Comparison of ENCODE assay signal across 14 cellular contexts in genomic region chr10:30045961-30046360, GRCh38. TPM values are rescaled to one million over a fixed set of nuclear protein-coding genes. Genes with fewer than 3 reads are reported as not detected.
DNase-seq lines count a peak whose midpoint lies in the region; ATAC-seq and TF ChIP-seq lines count a peak whose summit lies in the region.
"Had no signal": no experiment of that assay in that cellular context is flagged by ENCODE, and none has a peak within 500 bp of the region (broad histone marks: within the 10 kb centered on the region; RNA-seq: fewer than 3 reads in every experiment).

No MANE protein-coding gene starts in this region.

- no peaks in the 10 kb centered on the region for H3K36me3 ChIP-seq in Loucy (ENCODE audit: insufficient read depth, low read length)

- H3K9me3 ChIP-seq in Loucy (ENCODE audit: insufficient read depth, low read depth, low read length) = no peaks in the 10 kb centered on the region

- H3K27ac Mint-ChIP-seq in WTC11 (peak overlapping the region; percentile 13; the same call in 1 of the 2 replicates), endothelial cell (ENCODE audit: unreplicated experiment) (peak overlapping the region; percentile 81), MCF 10A (ENCODE audit: low read depth, unreplicated experiment) (no peak overlapping the region)
- H3K27ac Mint-ChIP-seq: B cell; CD8-positive, alpha-beta T cell had no signal

- no TSS peak for BruUV-seq in MCF 10A (replicated peaks; lab: Mats Ljungman, UMichigan)

- H3K9me3 Mint-ChIP-seq in WTC11 (no peaks in the 10 kb centered on the region), endothelial cell (ENCODE audit: unreplicated experiment) (no peaks in the 10 kb centered on the region), MCF 10A (ENCODE audit: unreplicated experiment) (no peaks in the 10 kb centered on the region)
- H3K9me3 Mint-ChIP-seq: CD8-positive, alpha-beta T cell had no signal

- intact Hi-C loops in MCF 10A (cut with micrococcal nuclease) = no loop called here

- TF ChIP-seq CTCF in Loucy (conservative IDR thresholded peaks at IDR 0.05; ENCODE audit: low read length) (no peak), WTC11 (IDR thresholded peaks at IDR 0.05) (no peak), endothelial cell (IDR thresholded peaks at IDR 0.05; ENCODE audit: unreplicated experiment) (no peak), MCF 10A (IDR thresholded peaks at IDR 0.05; ENCODE audit: unreplicated experiment) (no peak)

- peak; percentile 22 for DNase-seq in DMS153 treated with DMSO at 0.1 percent for 48 hours (lab: John Stamatoyannopoulos, UW; ENCODE audit: unreplicated experiment)
- no peak for DNase-seq in WTC11 (ENCODE audit: low spot score)
- DNase-seq in endothelial cell (ENCODE audit: low spot score) = no peak
- DNase-seq in NCI-H345 (lab: John Stamatoyannopoulos, UW) = no peak
- DNase-seq in MCF 10A (ENCODE audit: unreplicated experiment) = no peak
- DNase-seq in occipital lobe (lab: John Stamatoyannopoulos, UW) = no peak
- DNase-seq: CD8-positive, alpha-beta T cell; COR-L47; DMS53; GF-D8; GM23248 had no signal

- peak overlapping the region; percentile 38 for H3K4me2 ChIP-seq in Loucy (ENCODE audit: low read depth, low read length, poor library complexity, severe bottlenecking)

- no peak overlapping the region for H3K9ac ChIP-seq in Loucy (ENCODE audit: low read depth, low read length, poor library complexity, severe bottlenecking)
- H3K9ac ChIP-seq: GM23248 had no signal

- no peak overlapping the region for H2AFZ ChIP-seq in Loucy (ENCODE audit: low read length)
- H2AFZ ChIP-seq: GM23248 had no signal

- no peaks in the 10 kb centered on the region for H4K20me1 ChIP-seq in Loucy (ENCODE audit: insufficient read depth, low read length, poor library complexity, severe bottlenecking)

- H3K27me3 ChIP-seq in Loucy (ENCODE audit: insufficient read depth, low read length, poor library complexity, severe bottlenecking) = no peaks in the 10 kb centered on the region

- H3K79me2 ChIP-seq in Loucy (ENCODE audit: insufficient read depth, low read length) = 0 out of 2 replicates have a peak, but pooled peaks cover 10% of the 10 kb centered on the region

- peaks cover 75% of the 10 kb centered on the region for H3K4me1 ChIP-seq in Loucy (ENCODE audit: insufficient read depth, low read length, poor library complexity, severe bottlenecking)

- POLR2A ChIA-PET in WTC11 (lab: Charles Lee) = no interaction called here
- POLR2A ChIA-PET in MCF 10A (lab: Yijun Ruan, JAX) = no interaction called here

- no peak for ATAC-seq in WTC11
- ATAC-seq in HG02970 (IDR thresholded peaks at IDR 0.05; ENCODE audit: low FRiP score, unreplicated experiment) = no peak
- ATAC-seq: CD8-positive, alpha-beta T cell had no signal

- H3K4me1 Mint-ChIP-seq in WTC11 (peaks cover 32% of the 10 kb centered on the region), endothelial cell (ENCODE audit: unreplicated experiment) (peaks cover 93% of the 10 kb centered on the region), MCF 10A (ENCODE audit: insufficient read depth, unreplicated experiment) (no peaks in the 10 kb centered on the region)

- no peaks in the 10 kb centered on the region for H3K9me2 ChIP-seq in Loucy (replicated peaks; ENCODE audit: low read depth, low read length)

- CTCF ChIA-PET in WTC11 (lab: Charles Lee) (no interaction called here), MCF 10A (lab: Yijun Ruan, JAX) (interaction anchor here (0.6 kb wide), 1 partner anchor 9 kb away, joined by 3 read pairs; no protein-coding TSS in a partner anchor)

- no peaks in the 10 kb centered on the region for H3K27me3 Mint-ChIP-seq in WTC11 (ENCODE audit: low read depth)
- H3K27me3 Mint-ChIP-seq in endothelial cell (ENCODE audit: unreplicated experiment) = peaks cover 13% of the 10 kb centered on the region
- H3K27me3 Mint-ChIP-seq in MCF 10A (ENCODE audit: insufficient read depth, unreplicated experiment) = peaks cover 43% of the 10 kb centered on the region

- H3K4me3 Mint-ChIP-seq in WTC11 (no peak overlapping the region), endothelial cell (ENCODE audit: unreplicated experiment) (peak overlapping the region; percentile 79), MCF 10A (ENCODE audit: unreplicated experiment) (no peak overlapping the region)
- H3K4me3 Mint-ChIP-seq: B cell; CD8-positive, alpha-beta T cell had no signal

- H3K36me3 Mint-ChIP-seq in WTC11 = no peaks in the 10 kb centered on the region
- H3K36me3 Mint-ChIP-seq in endothelial cell (ENCODE audit: low read depth, unreplicated experiment) = peaks cover 85% of the 10 kb centered on the region
- H3K36me3 Mint-ChIP-seq in MCF 10A (ENCODE audit: insufficient read depth, unreplicated experiment) = no peaks in the 10 kb centered on the region
- H3K36me3 Mint-ChIP-seq: CD8-positive, alpha-beta T cell had no signal

- H3F3A ChIP-seq in Loucy (ENCODE audit: low read depth) = peaks cover 12% of the 10 kb centered on the region

- H3K4me3 ChIP-seq in Loucy (ENCODE audit: low read length, poor library complexity, severe bottlenecking) = peak overlapping the region; percentile 1
- H3K4me3 ChIP-seq: GM23248 had no signal

TF ChIP-seq in WTC11, 78 proteins besides CTCF, POLR2A, EP300 and RAD21 (continues in another document):
- no peak for TF ChIP-seq ZNF219 (CRISPR knock-in tag; IDR thresholded peaks at IDR 0.05; ENCODE audit: borderline replicate concordance)
- no peak for TF ChIP-seq FOXP4 (CRISPR knock-in tag; IDR thresholded peaks at IDR 0.05)
- no peak for TF ChIP-seq ERG (CRISPR knock-in tag; IDR thresholded peaks at IDR 0.05)
- no peak for TF ChIP-seq ZNF532 (CRISPR knock-in tag; IDR thresholded peaks at IDR 0.05; ENCODE audit: borderline replicate concordance)
- TF ChIP-seq ZBTB43 (CRISPR knock-in tag; IDR thresholded peaks at IDR 0.05) = no peak

RNA-seq across cellular contexts. Expression of gene JCAD, which starts 13.4 kb away (rescaled TPM):
- total RNA-seq in WTC11 (2021) = 1.7 to 2.2 TPM (median 1.8 TPM) in 3 replicates
- 234 TPM for total RNA-seq in endothelial cell (ENCODE audit: unreplicated experiment)
- 0.25 and 0.26 TPM in 2 replicates for total RNA-seq in MCF 10A (2022)
- 8.4 TPM for total RNA-seq in occipital lobe
- total RNA-seq: CD8-positive, alpha-beta T cell had no signal

Comparison
In these comparisons a context has a peak if more than half of its experiments do, and no peak if none do; other contexts are left out.
1. RNA of gene JCAD, which starts 13.4 kb away (total RNA-seq): 234 TPM in endothelial cell (single experiment); 8.4 TPM in occipital lobe (single experiment), 1.7 to 2.2 TPM in WTC11 and 0.25 to 0.26 TPM in MCF 10A; every median in the first group is over 10 times any median in the second.